ENCODE assay signal across 15 cellular contexts in the genomic region with DNA sequence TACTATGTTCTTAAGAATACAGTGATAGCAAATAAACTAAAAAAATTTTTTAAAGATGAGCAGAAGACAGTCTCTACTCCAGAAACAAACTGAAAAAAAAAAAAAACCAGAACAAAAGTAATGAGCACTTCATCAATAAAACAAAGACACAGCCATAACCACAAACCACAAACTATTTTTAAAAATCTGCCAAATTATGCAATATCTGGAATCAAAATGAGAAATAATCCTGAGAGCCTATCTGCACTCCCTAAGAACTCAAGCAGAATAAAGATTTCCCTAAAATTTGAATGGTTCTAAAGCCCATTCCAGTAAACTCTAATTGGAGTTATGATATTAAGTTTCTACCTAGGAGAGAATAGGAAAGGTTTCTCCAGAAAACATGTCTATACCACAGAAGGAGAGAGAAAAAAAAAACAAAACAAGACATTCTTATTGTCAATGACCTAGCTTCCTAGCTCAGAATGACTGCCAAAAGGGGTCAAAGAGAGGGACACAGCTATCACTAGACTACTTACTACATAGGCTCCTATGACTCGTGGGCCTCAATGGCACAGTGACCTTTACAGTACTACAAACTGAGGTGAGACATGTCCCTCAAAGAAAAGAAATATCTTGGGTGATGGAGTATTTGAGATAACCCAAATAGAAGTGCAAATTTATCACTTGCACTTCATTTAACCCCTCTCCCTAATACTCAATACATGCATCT.
DNase-seq lines count a peak whose midpoint lies in the region; ATAC-seq and TF ChIP-seq lines count a peak whose summit lies in the region.
"Had no signal": no experiment of that assay in that cellular context is flagged by ENCODE, and none has a peak within 500 bp of the region (broad histone marks: within the 10 kb centered on the region; RNA-seq: fewer than 3 reads in every experiment).

No MANE protein-coding gene starts in this region.

- peaks cover 0 to 17% of the 10 kb centered on the region in 2 donors for H3K9me3 ChIP-seq in uterus

- peak; percentile 37 for ATAC-seq in activated CD8-positive, alpha-beta memory T cell treated with anti-CD3 and anti-CD28 coated beads, Interleukin-2, amount 10 ng/mL, durations not matched to agents 7 days and 5 days
- peak; percentile 91 for ATAC-seq in stimulated activated effector memory CD8-positive, alpha-beta T cell treated with anti-CD3 and anti-CD28 coated beads, Interleukin-12 subunit alpha, Interleukin-12 subunit beta, amount 100 ng/mL, for 72 hours
- ATAC-seq: activated T-cell treated with anti-CD3 and anti-CD28 coated beads, Interleukin-2, amount 50 U/mL, for 4 hours; esophagus mucosa had no signal

- CTCF ChIA-PET in activated CD8-positive, alpha-beta memory T cell treated with anti-CD3 and anti-CD28 coated beads, Interleukin-2, amount 10 ng/mL, durations not matched to agents 7 days and 5 days (lab: Charles Lee) = interaction anchor here (0.8 to 1.4 kb wide), 3 partner anchors 8 to 35 kb away, joined by 3 to 4 read pairs (median 3); no protein-coding TSS in a partner anchor
- CTCF ChIA-PET in GM10248 (lab: Yijun Ruan, JAX) = no interaction called here

- DNase-seq in activated CD8-positive, alpha-beta memory T cell treated with anti-CD3 and anti-CD28 coated beads, Interleukin-2, amount 10 ng/mL, durations not matched to agents 7 days and 5 days = no peak
- DNase-seq in activated CD8-positive, alpha-beta memory T cell treated with anti-CD3 and anti-CD28 coated beads, Interleukin-2, amount 50 U/mL, for 48 hours = no peak
- peak; percentile 7 for DNase-seq in NCI-H226
- peak; percentile 55 to 60 for DNase-seq in cardiac fibroblast (ENCODE audit: low read depth in 2 of 2)
- no peak for DNase-seq in stimulated activated effector memory CD8-positive, alpha-beta T cell treated with anti-CD3 and anti-CD28 coated beads, Interleukin-12 subunit alpha, Interleukin-12 subunit beta, amount 100 ng/mL, for 72 hours (ENCODE audit: low spot score in 2 of 2)
- DNase-seq in uterus = no peak
- DNase-seq in GM10248 (ENCODE audit: extremely low spot score) = no peak
- no peak for DNase-seq in effector CD4-positive, alpha-beta T cell
- DNase-seq: activated T-cell treated with anti-CD3 and anti-CD28 coated beads, Interleukin-2, amount 50 U/mL, for 4 hours; DMS53; NCI-H1436 treated with DMSO at 0.1 percent for 48 hours; NCI-H69; stimulated activated CD8-positive, alpha-beta memory T cell treated with anti-CD3 and anti-CD28 coated beads, Interleukin-4, amount 100 ng/mL, for 48 hours; WERI-Rb-1 had no signal

- TF ChIP-seq CTCF in cardiac fibroblast (IDR thresholded peaks at IDR 0.05; ENCODE audit: low read depth, low read length) (no peak), uterus (IDR thresholded peaks at IDR 0.05) (no peak), GM10248 (IDR thresholded peaks at IDR 0.05; ENCODE audit: control extremely low read depth, extremely low read depth, low read depth, missing control alignments) (no peak)

- H3K4me1 Mint-ChIP-seq in activated CD8-positive, alpha-beta memory T cell treated with anti-CD3 and anti-CD28 coated beads, Interleukin-2, amount 10 ng/mL, durations not matched to agents 7 days and 5 days = peaks cover 50% of the 10 kb centered on the region
- H3K4me1 Mint-ChIP-seq in stimulated activated effector memory CD8-positive, alpha-beta T cell treated with anti-CD3 and anti-CD28 coated beads, Interleukin-12 subunit alpha, Interleukin-12 subunit beta, amount 100 ng/mL, for 72 hours = peaks cover 37% of the 10 kb centered on the region

- no peak overlapping the region for H3K4me3 ChIP-seq in cardiac fibroblast (replicated peaks in 1 of 2; ENCODE audit: low read depth in 2 of 2, low read length in 2 of 2)
- no peak overlapping the region for H3K4me3 ChIP-seq in uterus

- intact Hi-C loops in uterus (cut with DNase I; ENCODE audit: low total_unique reads) = no loop called here

- H3K27ac Mint-ChIP-seq in activated CD8-positive, alpha-beta memory T cell treated with anti-CD3 and anti-CD28 coated beads, Interleukin-2, amount 10 ng/mL, durations not matched to agents 7 days and 5 days = peak overlapping the region; percentile 64
- H3K27ac Mint-ChIP-seq in stimulated activated effector memory CD8-positive, alpha-beta T cell treated with anti-CD3 and anti-CD28 coated beads, Interleukin-12 subunit alpha, Interleukin-12 subunit beta, amount 100 ng/mL, for 72 hours = peak overlapping the region; percentile 33

- H3K27me3 ChIP-seq in uterus = no peaks in the 10 kb centered on the region

- no peaks in the 10 kb centered on the region for H3K4me1 ChIP-seq in uterus

- peaks cover 47% of the 10 kb centered on the region for H3K9me3 Mint-ChIP-seq in activated CD8-positive, alpha-beta memory T cell treated with anti-CD3 and anti-CD28 coated beads, Interleukin-2, amount 10 ng/mL, durations not matched to agents 7 days and 5 days (ENCODE audit: low read depth)
- peaks cover 30% of the 10 kb centered on the region for H3K9me3 Mint-ChIP-seq in stimulated activated effector memory CD8-positive, alpha-beta T cell treated with anti-CD3 and anti-CD28 coated beads, Interleukin-12 subunit alpha, Interleukin-12 subunit beta, amount 100 ng/mL, for 72 hours

- TF ChIP-seq POLR2A in uterus (IDR thresholded peaks at IDR 0.05) = no peak

- H3K36me3 Mint-ChIP-seq in activated CD8-positive, alpha-beta memory T cell treated with anti-CD3 and anti-CD28 coated beads, Interleukin-2, amount 10 ng/mL, durations not matched to agents 7 days and 5 days = peaks cover 75% of the 10 kb centered on the region
- peaks cover 27% of the 10 kb centered on the region for H3K36me3 Mint-ChIP-seq in stimulated activated effector memory CD8-positive, alpha-beta T cell treated with anti-CD3 and anti-CD28 coated beads, Interleukin-12 subunit alpha, Interleukin-12 subunit beta, amount 100 ng/mL, for 72 hours

- H3K36me3 ChIP-seq in uterus = no peaks in the 10 kb centered on the region
- H3K36me3 ChIP-seq: WERI-Rb-1 had no signal

- H3K27me3 Mint-ChIP-seq in activated CD8-positive, alpha-beta memory T cell treated with anti-CD3 and anti-CD28 coated beads, Interleukin-2, amount 10 ng/mL, durations not matched to agents 7 days and 5 days = no peaks in the 10 kb centered on the region

- no peak overlapping the region for H3K4me3 Mint-ChIP-seq in activated CD8-positive, alpha-beta memory T cell treated with anti-CD3 and anti-CD28 coated beads, Interleukin-2, amount 10 ng/mL, durations not matched to agents 7 days and 5 days
- peak overlapping the region; percentile 29 for H3K4me3 Mint-ChIP-seq in stimulated activated effector memory CD8-positive, alpha-beta T cell treated with anti-CD3 and anti-CD28 coated beads, Interleukin-12 subunit alpha, Interleukin-12 subunit beta, amount 100 ng/mL, for 72 hours
- H3K4me3 Mint-ChIP-seq: activated T-cell treated with anti-CD3 and anti-CD28 coated beads, Interleukin-2, amount 50 U/mL, for 4 hours had no signal

- H3K27ac ChIP-seq in uterus = no peak overlapping the region
- H3K27ac ChIP-seq: WERI-Rb-1 had no signal

- POLR2A ChIA-PET in GM10248 (lab: Yijun Ruan, JAX) = no interaction called here

Comparison
In these comparisons a context has a peak if more than half of its experiments do, and no peak if none do; other contexts are left out.
1. DNase-seq: peak in NCI-H226 (single experiment) and cardiac fibroblast (2 of 2); none in activated CD8-positive, alpha-beta memory T cell treated with anti-CD3 and anti-CD28 coated beads, Interleukin-2, amount 10 ng/mL, durations not matched to agents 7 days and 5 days (single experiment), activated CD8-positive, alpha-beta memory T cell treated with anti-CD3 and anti-CD28 coated beads, Interleukin-2, amount 50 U/mL, for 48 hours (single experiment), stimulated activated effector memory CD8-positive, alpha-beta T cell treated with anti-CD3 and anti-CD28 coated beads, Interleukin-12 subunit alpha, Interleukin-12 subunit beta, amount 100 ng/mL, for 72 hours (0 of 2), uterus (0 of 2), GM10248 (single experiment) and effector CD4-positive, alpha-beta T cell (single experiment).